1 cellular context compared by ENCODE assay signal in genomic region chr14:50051106-50051505, GRCh38.
TF ChIP-seq lines count a peak whose summit lies in the region.

No MANE protein-coding gene starts in this region.

TF ChIP-seq in IMR-90, 13 proteins besides CTCF, POLR2A, EP300 and RAD21 (continued from another document):
- TF ChIP-seq RFX5 (IDR thresholded peaks at IDR 0.05; ENCODE audit: low read depth, low read length) (no peak), USF2 (IDR thresholded peaks at IDR 0.05; ENCODE audit: low read depth, low read length) (no peak), MXI1 (IDR thresholded peaks at IDR 0.05; ENCODE audit: borderline replicate concordance, low read depth, low read length) (no peak), MAZ (IDR thresholded peaks at IDR 0.05; ENCODE audit: borderline replicate concordance, low read depth, low read length) (no peak), SMC3 (IDR thresholded peaks at IDR 0.05; ENCODE audit: low read depth, low read length) (no peak), FOS (IDR thresholded peaks at IDR 0.05; ENCODE audit: low read depth, low read length) (no peak), NFE2L2 (IDR thresholded peaks at IDR 0.05; ENCODE audit: low read depth, low read length) (no peak), RCOR1 (IDR thresholded peaks at IDR 0.05; ENCODE audit: insufficient replicate concordance, low read length) (no peak), CEBPB (IDR thresholded peaks at IDR 0.05; ENCODE audit: low read depth, low read length) (no peak)
TF ChIP-seq in IMR-90: peak in this region for 0.
